ENCODE assay signal across 12 cellular contexts in genomic region chr17:80682372-80682771, GRCh38.
"Had no signal": no experiment of that assay in that cellular context is flagged by ENCODE, and none has a peak within 500 bp of the region (broad histone marks: within the 10 kb centered on the region; RNA-seq: fewer than 3 reads in every experiment).

No MANE protein-coding gene starts in this region.

- H2AFZ ChIP-seq: neural progenitor cell had no signal

- ATAC-seq: left lobe of liver had no signal

- H3K9ac ChIP-seq: neural progenitor cell had no signal

- H3K27me3 ChIP-seq: neural progenitor cell, ovary, SJCRH30 had no signal

- H3K4me3 Mint-ChIP-seq: activated naive CD8-positive, alpha-beta T cell; dendritic cell treated with granulocyte-macrophage colony-stimulating factor and Interleukin-4, amounts not matched to agents 40 ng/mL and 50 ng/mL, for 4 days; neural progenitor cell had no signal

- H3K9me3 ChIP-seq: ovary, SJCRH30 had no signal

- H3K27me3 Mint-ChIP-seq: activated naive CD8-positive, alpha-beta T cell; dendritic cell treated with granulocyte-macrophage colony-stimulating factor and Interleukin-4, amounts not matched to agents 40 ng/mL and 50 ng/mL, for 4 days had no signal

- FAIRE-seq: islet of Langerhans had no signal

- H3K4me3 ChIP-seq: neural progenitor cell, ovary, SJCRH30 had no signal

- DNase-seq: activated CD4-positive, alpha-beta T cell treated with anti-CD3 and anti-CD28 coated beads for 48 hours; activated CD8-positive, alpha-beta memory T cell treated with anti-CD3 and anti-CD28 coated beads for 24 hours; effector memory CD4-positive, alpha-beta T cell; ovary; SJCRH30; T1000 had no signal

- H3K36me3 ChIP-seq: neural progenitor cell, ovary had no signal

- H3K4me2 ChIP-seq: neural progenitor cell had no signal

- H3K4me1 ChIP-seq: SJCRH30 had no signal

- H3K27ac ChIP-seq: epithelial cell of prostate, neural progenitor cell, ovary, SJCRH30 had no signal

- H3K9me3 Mint-ChIP-seq: dendritic cell treated with granulocyte-macrophage colony-stimulating factor and Interleukin-4, amounts not matched to agents 40 ng/mL and 50 ng/mL, for 4 days; neural progenitor cell had no signal

- H3K27ac Mint-ChIP-seq: activated naive CD8-positive, alpha-beta T cell; dendritic cell treated with granulocyte-macrophage colony-stimulating factor and Interleukin-4, amounts not matched to agents 40 ng/mL and 50 ng/mL, for 4 days; neural progenitor cell had no signal
